Comparison of ENCODE assay signal across 8 cellular contexts in genomic region chr2:216081487-216082387, GRCh38. TPM values are rescaled to one million over a fixed set of nuclear protein-coding genes. Genes with fewer than 3 reads are reported as not detected.
DNase-seq lines count a peak whose midpoint lies in the region; ATAC-seq, FAIRE-seq and TF ChIP-seq lines count a peak whose summit lies in the region.

PECR (minus strand) TSS chr2:216081809; CDS start chr2:216081741, 68 bp downstream.
TMEM169 (plus strand) TSS chr2:216081919; CDS start chr2:216095964, 14,045 bp downstream.

- no peaks in the 10 kb centered on the region for H3K36me3 Mint-ChIP-seq in astrocyte (ENCODE audit: low read depth, unreplicated experiment)

- no peaks in the 10 kb centered on the region for H3K79me2 ChIP-seq in astrocyte (ENCODE audit: insufficient read depth, low read length)

- ATAC-seq in HG02678 (IDR thresholded peaks at IDR 0.05; ENCODE audit: unreplicated experiment): peak; percentile 96

- H3K4me3 ChIP-seq in astrocyte (ENCODE audit: insufficient read depth, low read depth, low read length) (peak within 1 kb of the TSS; percentile 80), retinal pigment epithelial cell (ENCODE audit: low read length) (peak within 1 kb of the TSS; percentile 75)

- H3K9me3 ChIP-seq in astrocyte (ENCODE audit: insufficient read depth, low read depth, low read length): no peaks in the 10 kb centered on the region

- H3K4me2 ChIP-seq in astrocyte (ENCODE audit: low read length): peak within 1 kb of the TSS; percentile 95

- peak within 1 kb of the TSS; percentile 86 for H3K9ac ChIP-seq in astrocyte (ENCODE audit: low read length)

- H3K4me1 Mint-ChIP-seq in astrocyte (ENCODE audit: low read depth, unreplicated experiment): peaks cover 38% of the 10 kb centered on the region

- H3K27me3 Mint-ChIP-seq in astrocyte (ENCODE audit: low read depth, unreplicated experiment): no peaks in the 10 kb centered on the region

- TF ChIP-seq CTCF in astrocyte (IDR thresholded peaks at IDR 0.05; ENCODE audit: insufficient read depth, low read depth, low read length): no peak
- no peak for TF ChIP-seq CTCF in retinal pigment epithelial cell (conservative IDR thresholded peaks at IDR 0.05; ENCODE audit: low read depth, low read length)

- peak within 1 kb of the TSS; percentile 97 for H3K4me3 Mint-ChIP-seq in astrocyte (ENCODE audit: unreplicated experiment)

- H3K4me1 ChIP-seq in astrocyte (ENCODE audit: insufficient read depth, low read length): peaks cover 31% of the 10 kb centered on the region

- no peak for FAIRE-seq in astrocyte (lab: Jason Lieb, UNC)

- peak; percentile 74 for TF ChIP-seq POLR2A in GM15510 (IDR thresholded peaks at IDR 0.05; ENCODE audit: borderline replicate concordance, extremely low read depth, insufficient read length)

- H2AFZ ChIP-seq in astrocyte (ENCODE audit: low read depth, low read length): peak within 1 kb of the TSS; percentile 99

- peak within 1 kb of the TSS; percentile 40 for H3K27ac ChIP-seq in astrocyte (ENCODE audit: low read depth, low read length)

- no peaks in the 10 kb centered on the region for H3K27me3 ChIP-seq in astrocyte (ENCODE audit: insufficient read depth, low read length)

- H3K9me3 Mint-ChIP-seq in astrocyte (ENCODE audit: unreplicated experiment): no peaks in the 10 kb centered on the region

- H3K36me3 ChIP-seq in astrocyte (ENCODE audit: insufficient read depth, low read length): no peaks in the 10 kb centered on the region

- H3K27ac Mint-ChIP-seq in astrocyte (ENCODE audit: unreplicated experiment): peak within 1 kb of the TSS; percentile 84

- H4K20me1 ChIP-seq in astrocyte (ENCODE audit: insufficient read depth, low read length): no peaks in the 10 kb centered on the region

- peak; percentile 75 for DNase-seq in NCI-H1436 (lab: John Stamatoyannopoulos, UW)
- DNase-seq in T-helper 22 cell (ENCODE audit: low read depth): peak; percentile 65
- peak; percentile 32 for DNase-seq in astrocyte (ENCODE audit: low read depth)
- DNase-seq in hippocampal formation (lab: John Stamatoyannopoulos, UW): peak; percentile 81 to 88
- no peak for DNase-seq in retinal pigment epithelial cell (ENCODE audit: low read depth)
- DNase-seq in KG1 (lab: John Stamatoyannopoulos, UW): no peak

RNA-seq across cellular contexts. Expression of gene PECR, which starts in this region (rescaled TPM):
- total RNA-seq in astrocyte: 17.0 and 17.3 TPM in 2 replicates

RNA-seq across cellular contexts. Expression of gene TMEM169, which starts in this region (rescaled TPM):
- total RNA-seq in astrocyte: 17.9 and 20.1 TPM in 2 replicates

Comparison
In these comparisons a context has a peak if more than half of its experiments do, and no peak if none do; other contexts are left out.
1. DNase-seq: peak in NCI-H1436 (single experiment), T-helper 22 cell (single experiment), astrocyte (single experiment) and hippocampal formation (2 of 2); none in retinal pigment epithelial cell (single experiment) and KG1 (single experiment).